ENCODE assay signal across 20 cellular contexts in the genomic region with DNA sequence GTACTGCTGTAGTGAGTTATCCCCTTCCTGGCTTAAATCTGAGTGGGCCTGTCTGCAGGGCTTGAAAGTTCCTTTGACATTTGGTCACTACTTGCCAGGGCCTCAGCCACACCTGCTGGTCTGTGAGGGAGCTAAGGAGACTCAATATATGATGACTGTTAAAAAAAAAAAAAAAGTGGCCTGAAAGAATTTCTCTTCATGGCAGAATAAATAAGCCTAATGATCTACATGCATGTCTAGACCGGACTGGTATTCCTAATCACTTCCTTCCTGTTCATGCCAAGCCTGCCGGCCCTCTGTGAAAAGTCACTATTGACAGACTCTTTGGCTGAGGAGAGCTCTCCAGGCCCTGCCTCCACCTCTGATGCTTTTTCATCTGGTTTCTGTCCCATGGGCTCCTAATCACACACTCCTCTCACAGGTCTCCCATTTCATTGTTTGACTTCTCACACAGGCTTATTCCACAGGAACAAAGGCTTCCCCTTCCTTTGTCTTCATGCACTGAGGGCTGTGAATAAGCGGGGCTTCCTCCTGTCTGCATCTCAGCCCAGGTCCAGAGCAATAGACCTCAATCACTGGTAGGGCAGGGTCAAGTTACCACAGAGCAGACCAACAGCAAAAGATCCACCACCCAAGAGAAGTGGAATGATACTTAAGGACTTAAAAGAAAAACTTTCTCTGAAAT.
A peak's percentile ranks its signal among the peaks of the same experiment; 100 is the strongest.
DNase-seq lines count a peak whose midpoint lies in the region; ATAC-seq and TF ChIP-seq lines count a peak whose summit lies in the region.
"Had no signal": no experiment of that assay in that cellular context is flagged by ENCODE, and none has a peak within 500 bp of the region (broad histone marks: within the 10 kb centered on the region; RNA-seq: fewer than 3 reads in every experiment).

No MANE protein-coding gene starts in this region.

- H3K27me3 Mint-ChIP-seq in endodermal cell (ENCODE audit: insufficient read depth) (no peaks in the 10 kb centered on the region), progenitor cell of endocrine pancreas (peaks cover 4% of the 10 kb centered on the region)

- H3K36me3 Mint-ChIP-seq in endodermal cell (ENCODE audit: low read depth) (no peaks in the 10 kb centered on the region), progenitor cell of endocrine pancreas (ENCODE audit: insufficient read depth) (peaks cover 2% of the 10 kb centered on the region)
- H3K36me3 Mint-ChIP-seq: CD8-positive, alpha-beta memory T cell had no signal

- H3K4me1 ChIP-seq in endodermal cell (ENCODE audit: control insufficient read depth, insufficient read depth, low read length), result no peaks in the 10 kb centered on the region

- no peaks in the 10 kb centered on the region for H3K36me3 ChIP-seq in endodermal cell (ENCODE audit: control insufficient read depth, insufficient read depth, low read length)
- H3K36me3 ChIP-seq: ovary had no signal

- H3K27ac ChIP-seq in endodermal cell (ENCODE audit: low read depth, low read length), result peak overlapping the region; percentile 9
- H3K27ac ChIP-seq: ovary had no signal

- H3K4me3 Mint-ChIP-seq in endodermal cell (no peak overlapping the region), progenitor cell of endocrine pancreas (ENCODE audit: low read depth) (no peak overlapping the region)
- H3K4me3 Mint-ChIP-seq: activated naive CD4-positive, alpha-beta T cell treated with anti-CD3 and anti-CD28 coated beads for 36 hours; CD8-positive, alpha-beta memory T cell; effector memory CD8-positive, alpha-beta T cell had no signal

- H3K9ac ChIP-seq in endodermal cell (ENCODE audit: extremely low read depth, low read length, poor library complexity, severe bottlenecking), result no peak overlapping the region

- H3K9me3 ChIP-seq in endodermal cell (ENCODE audit: control insufficient read depth, low read length), result no peaks in the 10 kb centered on the region
- H3K9me3 ChIP-seq: ovary had no signal

- WGBS in endodermal cell (ENCODE audit: insufficient coverage in 1 of 2, insufficient read length in 1 of 2), 2 experiments, result 67 to 81% methylated on average over 2 to 3 of the region's 3 CpGs

- TF ChIP-seq CTCF in endodermal cell (conservative IDR thresholded peaks at IDR 0.05) (no peak), progenitor cell of endocrine pancreas (IDR thresholded peaks at IDR 0.05; ENCODE audit: unreplicated experiment) (no peak), foreskin fibroblast (IDR thresholded peaks at IDR 0.05; ENCODE audit: low read depth, low read length) (no peak)

- peak overlapping the region; percentile 80 for H3K27ac Mint-ChIP-seq in endodermal cell
- H3K27ac Mint-ChIP-seq in progenitor cell of endocrine pancreas, result peak overlapping the region; percentile 79
- H3K27ac Mint-ChIP-seq: activated naive CD4-positive, alpha-beta T cell treated with anti-CD3 and anti-CD28 coated beads for 36 hours; effector memory CD8-positive, alpha-beta T cell had no signal

- H3K4me3 ChIP-seq in endodermal cell (ENCODE audit: low read length) (no peak overlapping the region), foreskin fibroblast (ENCODE audit: low read depth in 1 of 2, low read length in 2 of 2) (no peak overlapping the region)
- H3K4me3 ChIP-seq: GM12878, ovary had no signal

- ATAC-seq in HG02938 (IDR thresholded peaks at IDR 0.05; ENCODE audit: unreplicated experiment), result no peak
- ATAC-seq: effector memory CD8-positive, alpha-beta T cell; GM12878; left colon had no signal

- no peaks in the 10 kb centered on the region for H3K27me3 ChIP-seq in endodermal cell (ENCODE audit: control insufficient read depth, insufficient read depth, low read length, poor library complexity, severe bottlenecking)
- H3K27me3 ChIP-seq: ovary had no signal

- H3K4me1 Mint-ChIP-seq in endodermal cell, result peaks cover 10% of the 10 kb centered on the region
- H3K4me1 Mint-ChIP-seq in progenitor cell of endocrine pancreas (ENCODE audit: low read depth), result peaks cover 21% of the 10 kb centered on the region
- H3K4me1 Mint-ChIP-seq: CD8-positive, alpha-beta memory T cell had no signal

- H3K9me3 Mint-ChIP-seq in endodermal cell (peaks cover 8% of the 10 kb centered on the region), progenitor cell of endocrine pancreas (ENCODE audit: low read depth) (peaks cover 14% of the 10 kb centered on the region)

- peak; percentile 80 for DNase-seq in HPDE6-E6E7 (ENCODE audit: extremely low spot score)
- DNase-seq in NCI-H510A treated with DMSO at 0.1 percent for 48 hours (lab: John Stamatoyannopoulos, UW), result peak; percentile 90
- peak; percentile 64 for DNase-seq in endodermal cell
- no peak for DNase-seq in progenitor cell of endocrine pancreas (ENCODE audit: low spot score, unreplicated experiment)
- DNase-seq in NCI-H187 treated with DMSO at 0.1 percent for 48 hours (lab: John Stamatoyannopoulos, UW), result no peak
- no peak for DNase-seq in foreskin fibroblast
- no peak for DNase-seq in NCI-H1694 (lab: John Stamatoyannopoulos, UW)
- DNase-seq: activated naive CD4-positive, alpha-beta T cell treated with anti-CD3 and anti-CD28 coated beads for 36 hours; activated T-cell treated with anti-CD3 and anti-CD28 coated beads for 4 hours; aorta; CD8-positive, alpha-beta memory T cell; effector memory CD8-positive, alpha-beta T cell; GDM1; hypothalamus; left colon; NCI-H2227 treated with DMSO at 0.1 percent for 48 hours; ovary; stimulated activated CD4-positive, alpha-beta T cell treated with anti-CD3 and anti-CD28 coated beads, Interleukin-2, amount 100 ng/mL, for 24 hours had no signal

Comparison
In these comparisons a context has a peak if more than half of its experiments do, and no peak if none do; other contexts are left out.
1. DNase-seq: peak in HPDE6-E6E7 (single experiment), NCI-H510A treated with DMSO at 0.1 percent for 48 hours (single experiment) and endodermal cell (single experiment); none in progenitor cell of endocrine pancreas (single experiment), NCI-H187 treated with DMSO at 0.1 percent for 48 hours (single experiment), foreskin fibroblast (0 of 2) and NCI-H1694 (single experiment).